ENCODE assay signal across 2 cellular contexts in genomic region chr4:7744131-7744804, GRCh38.
TF ChIP-seq lines count a peak whose summit lies in the region.

No MANE protein-coding gene starts in this region.

TF ChIP-seq in GM12878, 131 proteins besides CTCF, POLR2A, EP300 and RAD21:
- TF ChIP-seq ATF2 (IDR thresholded peaks at IDR 0.05; ENCODE audit: low read length): no peak
- no peak for TF ChIP-seq STAT1 (conservative IDR thresholded peaks at IDR 0.05)
- TF ChIP-seq, protein P1, sequence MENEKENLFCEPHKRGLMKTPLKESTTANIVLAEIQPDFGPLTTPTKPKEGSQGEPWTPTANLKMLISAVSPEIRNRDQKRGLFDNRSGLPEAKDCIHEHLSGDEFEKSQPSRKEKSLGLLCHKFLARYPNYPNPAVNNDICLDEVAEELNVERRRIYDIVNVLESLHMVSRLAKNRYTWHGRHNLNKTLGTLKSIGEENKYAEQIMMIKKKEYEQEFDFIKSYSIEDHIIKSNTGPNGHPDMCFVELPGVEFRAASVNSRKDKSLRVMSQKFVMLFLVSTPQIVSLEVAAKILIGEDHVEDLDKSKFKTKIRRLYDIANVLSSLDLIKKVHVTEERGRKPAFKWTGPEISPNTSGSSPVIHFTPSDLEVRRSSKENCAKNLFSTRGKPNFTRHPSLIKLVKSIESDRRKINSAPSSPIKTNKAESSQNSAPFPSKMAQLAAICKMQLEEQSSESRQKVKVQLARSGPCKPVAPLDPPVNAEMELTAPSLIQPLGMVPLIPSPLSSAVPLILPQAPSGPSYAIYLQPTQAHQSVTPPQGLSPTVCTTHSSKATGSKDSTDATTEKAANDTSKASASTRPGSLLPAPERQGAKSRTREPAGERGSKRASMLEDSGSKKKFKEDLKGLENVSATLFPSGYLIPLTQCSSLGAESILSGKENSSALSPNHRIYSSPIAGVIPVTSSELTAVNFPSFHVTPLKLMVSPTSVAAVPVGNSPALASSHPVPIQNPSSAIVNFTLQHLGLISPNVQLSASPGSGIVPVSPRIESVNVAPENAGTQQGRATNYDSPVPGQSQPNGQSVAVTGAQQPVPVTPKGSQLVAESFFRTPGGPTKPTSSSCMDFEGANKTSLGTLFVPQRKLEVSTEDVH (IDR thresholded peaks at IDR 0.05; ENCODE audit: low read depth, partially characterized antibody): no peak
- TF ChIP-seq LARP7 (IDR thresholded peaks at IDR 0.05): no peak
- TF ChIP-seq E2F4 (IDR thresholded peaks at IDR 0.05; ENCODE audit: low read depth, low read length): no peak
- no peak for TF ChIP-seq PRDM15 (CRISPR knock-in tag; IDR thresholded peaks at IDR 0.05)
- peak; percentile 86 for TF ChIP-seq SPI1 (IDR thresholded peaks at IDR 0.05; ENCODE audit: borderline replicate concordance, insufficient read depth, low read depth, low read length)
- no peak for TF ChIP-seq TCF3 (IDR thresholded peaks at IDR 0.05; ENCODE audit: borderline replicate concordance, insufficient read depth, low read depth, low read length)

TF ChIP-seq in HEK293T, 16 proteins besides CTCF, POLR2A, EP300 and RAD21 (continued from another document):
- no peak for TF ChIP-seq HDGF (IDR thresholded peaks at IDR 0.05; ENCODE audit: borderline replicate concordance)
- TF ChIP-seq SUZ12 (IDR thresholded peaks at IDR 0.05): no peak
- TF ChIP-seq SP1 (IDR thresholded peaks at IDR 0.05): no peak
- TF ChIP-seq BHLHE40 (IDR thresholded peaks at IDR 0.05; ENCODE audit: borderline replicate concordance): no peak
- no peak for TF ChIP-seq FOXA1 (IDR thresholded peaks at IDR 0.05)
